8 cellular contexts compared by ENCODE assay signal in the genomic region with DNA sequence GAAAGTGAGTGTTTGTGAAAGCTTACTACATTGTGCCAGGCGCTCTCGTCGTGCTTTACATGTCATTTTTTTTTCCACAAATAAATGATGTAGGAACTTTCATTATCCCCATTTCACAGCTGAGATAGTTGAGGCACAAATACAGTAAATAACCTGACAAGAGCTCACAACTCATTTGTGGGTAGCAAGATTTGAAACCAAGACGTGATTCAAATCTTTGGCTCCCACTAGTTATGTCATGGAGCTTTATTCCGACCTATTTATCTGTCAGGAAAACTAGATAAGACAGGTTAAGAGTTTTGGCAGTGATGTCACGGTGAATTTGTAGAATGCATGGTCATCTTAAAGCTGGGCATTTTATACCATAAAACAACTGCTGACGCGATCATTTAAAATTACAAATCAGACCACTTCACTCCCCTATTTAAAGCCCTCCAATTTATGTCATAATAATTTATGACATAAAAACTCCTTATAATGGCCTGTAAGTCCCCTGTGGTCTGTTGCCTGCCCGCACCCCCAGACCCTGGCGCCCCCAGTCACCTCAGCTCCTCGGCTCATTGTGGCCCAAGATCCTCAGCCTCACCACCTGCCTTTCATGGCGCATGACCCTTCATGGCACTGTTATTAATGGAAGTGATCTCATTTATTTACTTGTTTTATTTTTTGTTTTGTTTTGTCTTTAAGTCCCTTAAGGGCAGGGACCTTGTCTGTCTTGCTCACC. TPM values are rescaled to one million over a fixed set of nuclear protein-coding genes. Genes with fewer than 3 reads are reported as not detected.
DNase-seq lines count a peak whose midpoint lies in the region; ATAC-seq and TF ChIP-seq lines count a peak whose summit lies in the region.

No MANE protein-coding gene starts in this region.

- CTCF ChIA-PET in BJ (lab: Yijun Ruan, JAX): interaction anchor here (0.9 to 3.8 kb wide), 4 partner anchors 10 to 115 kb away, joined by 3 to 14 read pairs (median 8); no protein-coding TSS in a partner anchor

- no peaks in the 10 kb centered on the region for H3K9me3 Mint-ChIP-seq in activated naive CD8-positive, alpha-beta T cell treated with anti-CD3 and anti-CD28 coated beads for 36 hours

- H3K27me3 ChIP-seq in BJ (ENCODE audit: control insufficient read depth, insufficient read depth, low read length) (no peaks in the 10 kb centered on the region), H7 (ENCODE audit: control insufficient read depth, insufficient read depth, low read length) (no peaks in the 10 kb centered on the region), layer of hippocampus (ENCODE audit: control insufficient read depth, insufficient read depth, low read length) (no peaks in the 10 kb centered on the region), transverse colon (no peaks in the 10 kb centered on the region)

- peaks cover 5% of the 10 kb centered on the region for H3K36me3 ChIP-seq in BJ (ENCODE audit: control insufficient read depth, insufficient read depth, low read length)
- peaks cover 3% of the 10 kb centered on the region for H3K36me3 ChIP-seq in H7 (replicated peaks; ENCODE audit: control insufficient read depth, insufficient read depth, low read length)
- H3K36me3 ChIP-seq in transverse colon: peaks cover 0 to 8% (median 2%) of the 10 kb centered on the region in 4 donors

- no peak for TF ChIP-seq POLR2A in transverse colon (IDR thresholded peaks at IDR 0.05)

- no peaks in the 10 kb centered on the region for H3K9me3 ChIP-seq in transverse colon

- peak overlapping the region; percentile 96 for H3K4me3 Mint-ChIP-seq in activated naive CD8-positive, alpha-beta T cell treated with anti-CD3 and anti-CD28 coated beads for 36 hours

- no peak for TF ChIP-seq CTCF in BJ (IDR thresholded peaks at IDR 0.05; ENCODE audit: insufficient read depth, low read depth, low read length)
- no peak for TF ChIP-seq CTCF in transverse colon (IDR thresholded peaks at IDR 0.05)

- H3K4me3 ChIP-seq in BJ (ENCODE audit: low read depth, low read length): peak overlapping the region; percentile 99
- H3K4me3 ChIP-seq in H7 (ENCODE audit: insufficient read depth, low read depth, low read length): peak overlapping the region; percentile 98
- H3K4me3 ChIP-seq in transverse colon: peak overlapping the region; percentile 32 to 94 (median 85)

- POLR2A ChIA-PET in BJ (lab: Charles Lee): no interaction called here

- DNase-seq in BJ (ENCODE audit: low read depth) (no peak), H7 (peak; percentile 8), transverse colon (no peak), GM19240 (ENCODE audit: insufficient read length, low spot score) (no peak)
- no peak for DNase-seq in activated naive CD8-positive, alpha-beta T cell treated with anti-CD3 and anti-CD28 coated beads for 36 hours

- WGBS in transverse colon (ENCODE audit: low coverage in 1 of 2), 2 donors: 33 to 47% methylated on average over 6 to 12 of the region's 12 CpGs

- peak overlapping the region; percentile 98 for H3K27ac ChIP-seq in layer of hippocampus (ENCODE audit: low read depth, low read length)
- H3K27ac ChIP-seq in transverse colon: peak overlapping the region; percentile 96 to 99 (median 98)

- ATAC-seq in HG03139 (IDR thresholded peaks at IDR 0.05; ENCODE audit: unreplicated experiment) (no peak), HG02623 (IDR thresholded peaks at IDR 0.05; ENCODE audit: unreplicated experiment) (no peak)

- peaks cover 29% of the 10 kb centered on the region for H3K4me1 Mint-ChIP-seq in activated naive CD8-positive, alpha-beta T cell treated with anti-CD3 and anti-CD28 coated beads for 36 hours

- H3K27me3 Mint-ChIP-seq in activated naive CD8-positive, alpha-beta T cell treated with anti-CD3 and anti-CD28 coated beads for 36 hours: no peaks in the 10 kb centered on the region

- H3K27ac Mint-ChIP-seq in activated naive CD8-positive, alpha-beta T cell treated with anti-CD3 and anti-CD28 coated beads for 36 hours: peak overlapping the region; percentile 91

- intact Hi-C loops in transverse colon (cut with DNase I; ENCODE audit: low total_unique reads): no loop called here

- no peak for TF ChIP-seq EP300 in transverse colon (IDR thresholded peaks at IDR 0.05; ENCODE audit: low read depth)

- H3K4me1 ChIP-seq in transverse colon: peaks cover 3 to 44% (median 21%) of the 10 kb centered on the region in 4 donors

- peaks cover 17% of the 10 kb centered on the region for H3K36me3 Mint-ChIP-seq in activated naive CD8-positive, alpha-beta T cell treated with anti-CD3 and anti-CD28 coated beads for 36 hours

- in situ Hi-C loops in transverse colon (cut with MboI; ENCODE audit: low pct_ligation_motif_present in 1 of 4, low pct_unique_long_range_greater_than_20kb in 1 of 4, low sequenced_read_pairs in 3 of 4): loop anchor here in 3 of 4 donors (5.0 to 25.0 kb wide), 3 partner anchors 103 to 333 kb away; a partner anchor contains a TSS

RNA-seq across cellular contexts. Expression of a gene that starts 0.7 kb away (rescaled TPM):
- polyA plus RNA-seq in BJ (2011; rRNA removed): 14.9 and 17.3 TPM in 2 replicates
- polyA minus RNA-seq in BJ (2011; rRNA and poly(A)+ RNA removed): 12.4 and 16.1 TPM in 2 replicates
- 29.4 and 32.8 TPM in 2 replicates for total RNA-seq in H7 (2014; rRNA removed; shearing (Covaris generic))
- total RNA-seq in activated naive CD8-positive, alpha-beta T cell treated with anti-CD3 and anti-CD28 coated beads for 36 hours: 10 to 100 TPM; 48.8 to 49.2 TPM
- total RNA-seq in transverse colon: 10 to 100 TPM; 12.7 to 34.5 (median 29.1) TPM

RNA-seq across cellular contexts. Expression of a gene that starts 32.2 kb away (rescaled TPM):
- 0.60 and 0.86 TPM in 2 replicates for polyA plus RNA-seq in BJ (2011; rRNA removed)
- polyA minus RNA-seq in BJ (2011; rRNA and poly(A)+ RNA removed): 0.57 and 0.72 TPM in 2 replicates
- 1.4 and 2.0 TPM in 2 replicates for total RNA-seq in H7 (2014; rRNA removed; shearing (Covaris generic))
- under 1 TPM; 0.92 to 0.99 TPM for total RNA-seq in activated naive CD8-positive, alpha-beta T cell treated with anti-CD3 and anti-CD28 coated beads for 36 hours
- 10 to 100 TPM in 1 of 4 donors, 1 to 10 TPM in 2, not detected in 1; 2.7 to 11.6 (median 3.3) TPM for total RNA-seq in transverse colon

RNA-seq across cellular contexts. Expression of a gene that starts 54.9 kb away (rescaled TPM):
- polyA plus RNA-seq in BJ (2011; rRNA removed): 7.0 and 7.5 TPM in 2 replicates
- polyA minus RNA-seq in BJ (2011; rRNA and poly(A)+ RNA removed): 6.8 and 8.9 TPM in 2 replicates
- 6.2 and 8.2 TPM in 2 replicates for total RNA-seq in H7 (2014; rRNA removed; shearing (Covaris generic))
- 10 to 100 TPM; 11.9 to 12.0 TPM for total RNA-seq in activated naive CD8-positive, alpha-beta T cell treated with anti-CD3 and anti-CD28 coated beads for 36 hours
- 10 to 100 TPM in 2 of 4 donors, 1 to 10 TPM in 2; 7.1 to 23.5 (median 11.0) TPM for total RNA-seq in transverse colon
